In genomic region chr4:106522839-106523238, GRCh38 we compare ENCODE assay signal across 14 cellular contexts.
DNase-seq lines count a peak whose midpoint lies in the region; ATAC-seq, FAIRE-seq and TF ChIP-seq lines count a peak whose summit lies in the region.
"Had no signal": no experiment of that assay in that cellular context is flagged by ENCODE, and none has a peak within 500 bp of the region (broad histone marks: within the 10 kb centered on the region; RNA-seq: fewer than 3 reads in every experiment).

No MANE protein-coding gene starts in this region.

- H3K27me3 ChIP-seq in HepG2 (ENCODE audit: control insufficient read depth in 1 of 2, insufficient read depth in 2 of 2, low read length in 2 of 2) (no peaks in the 10 kb centered on the region), right lobe of liver (no peaks in the 10 kb centered on the region)
- H3K27me3 ChIP-seq: transverse colon had no signal

- TF ChIP-seq RAD21 in HepG2 (CRISPR knock-in tag; IDR thresholded peaks at IDR 0.05) = no peak

- no peaks in the 10 kb centered on the region for H3K9me3 Mint-ChIP-seq in endothelial cell (ENCODE audit: unreplicated experiment)
- H3K9me3 Mint-ChIP-seq in T-helper 2 cell treated with Interferon-gamma antibody and Interleukin-4, amounts not matched to agents 5 μg/mL and 100 μg/mL, for 36 hours = no peaks in the 10 kb centered on the region
- H3K9me3 Mint-ChIP-seq: activated T-cell treated with anti-CD3 and anti-CD28 coated beads, Interleukin-2, amount 50 U/mL, for 4 hours had no signal

- H2AFZ ChIP-seq in HepG2 (ENCODE audit: low read length) (no peak overlapping the region), OCI-LY7 (ENCODE audit: low read length) (no peak overlapping the region)

- no peaks in the 10 kb centered on the region for H3K79me2 ChIP-seq in HepG2 (ENCODE audit: insufficient read depth, low read length)
- no peaks in the 10 kb centered on the region for H3K79me2 ChIP-seq in OCI-LY7 (ENCODE audit: insufficient read depth, low read depth, low read length)

- no peak overlapping the region for H3K27ac ChIP-seq in HepG2 (ENCODE audit: extremely low read length, insufficient read depth, low read length)
- no peak overlapping the region for H3K27ac ChIP-seq in right lobe of liver
- H3K27ac ChIP-seq in OCI-LY7 (ENCODE audit: low read depth, low read length, poor library complexity, severe bottlenecking) = no peak overlapping the region
- H3K27ac ChIP-seq: transverse colon had no signal

- no peaks in the 10 kb centered on the region for H3K4me1 Mint-ChIP-seq in endothelial cell (ENCODE audit: unreplicated experiment)
- H3K4me1 Mint-ChIP-seq in T-helper 2 cell treated with Interferon-gamma antibody and Interleukin-4, amounts not matched to agents 5 μg/mL and 100 μg/mL, for 36 hours (ENCODE audit: low read depth) = no peaks in the 10 kb centered on the region
- H3K4me1 Mint-ChIP-seq: B cell had no signal

- no peaks in the 10 kb centered on the region for H3K9me2 ChIP-seq in OCI-LY7 (ENCODE audit: insufficient read depth, low read length)

- H3K27me3 Mint-ChIP-seq in endothelial cell (ENCODE audit: unreplicated experiment) = no peaks in the 10 kb centered on the region
- no peaks in the 10 kb centered on the region for H3K27me3 Mint-ChIP-seq in T-helper 2 cell treated with Interferon-gamma antibody and Interleukin-4, amounts not matched to agents 5 μg/mL and 100 μg/mL, for 36 hours (ENCODE audit: low read depth)
- H3K27me3 Mint-ChIP-seq: B cell had no signal

- H4K20me1 ChIP-seq in HepG2 (ENCODE audit: insufficient read depth, low read length) (no peaks in the 10 kb centered on the region), OCI-LY7 (ENCODE audit: insufficient read depth, low read length) (no peaks in the 10 kb centered on the region)

- POLR2A ChIA-PET in HepG2 (lab: Yijun Ruan, JAX) = no interaction called here
- POLR2A ChIA-PET in OCI-LY7 (lab: Charles Lee) = interaction anchor here (0.6 kb wide), 1 partner anchor 576 kb away, joined by 3 read pairs; no protein-coding TSS in a partner anchor
- POLR2A ChIA-PET in GM10248 (lab: Yijun Ruan, JAX) = no interaction called here

- H3K36me3 Mint-ChIP-seq in endothelial cell (ENCODE audit: low read depth, unreplicated experiment) = peaks cover 5% of the 10 kb centered on the region
- no peaks in the 10 kb centered on the region for H3K36me3 Mint-ChIP-seq in T-helper 2 cell treated with Interferon-gamma antibody and Interleukin-4, amounts not matched to agents 5 μg/mL and 100 μg/mL, for 36 hours (ENCODE audit: low read depth)

- H3K4me2 ChIP-seq in HepG2 (ENCODE audit: low read depth, low read length) = peak overlapping the region; percentile 47; the same call in 1 of the 2 replicates
- H3K4me2 ChIP-seq in OCI-LY7 (ENCODE audit: low read length) = no peak overlapping the region

- ATAC-seq in HepG2 = peak; percentile 86
- ATAC-seq in right lobe of liver = no peak
- no peak for ATAC-seq in omental fat pad (ENCODE audit: low FRiP score)
- ATAC-seq: activated T-cell treated with anti-CD3 and anti-CD28 coated beads, Interleukin-2, amount 50 U/mL, for 4 hours had no signal

- BruUV-seq in HepG2 (replicated peaks; lab: Mats Ljungman, UMichigan) = no TSS peak
- BruUV-seq in OCI-LY7 (replicated peaks; lab: Mats Ljungman, UMichigan) = no TSS peak

- in situ Hi-C loops in HepG2 (cut with HindIII; ENCODE audit: extremely low pct_ligation_motif_present, low pct_unique_long_range_greater_than_20kb) = no loop called here

- 5% methylated on average over 8 of the region's 8 CpGs for WGBS in HepG2 (ENCODE audit: low lambda C conversion rate)
- 68% methylated on average over 6 of the region's 8 CpGs for WGBS in right lobe of liver (ENCODE audit: insufficient coverage, low coverage, low lambda C conversion rate, missing lambda C conversion rate)

- peak; percentile 60 for FAIRE-seq in HepG2 (lab: Jason Lieb, UNC)

- H3K36me3 ChIP-seq in HepG2 (replicated peaks in 1 of 2; ENCODE audit: control insufficient read depth in 1 of 2, insufficient read depth in 2 of 2, low read length in 2 of 2) = no peaks in the 10 kb centered on the region
- no peaks in the 10 kb centered on the region for H3K36me3 ChIP-seq in right lobe of liver
- H3K36me3 ChIP-seq in OCI-LY7 (ENCODE audit: insufficient read depth, low read length) = no peaks in the 10 kb centered on the region
- H3K36me3 ChIP-seq: transverse colon had no signal

- CTCF ChIA-PET in HepG2 (lab: Yijun Ruan, JAX; ENCODE audit: low intra/inter-chr PET ratio, low total read pairs) (interaction anchor here (1.9 kb wide), 1 partner anchor 153 kb away, joined by 6 read pairs; the partner anchor contains the start of gene GIMD1), OCI-LY7 (lab: Charles Lee; ENCODE audit: unreplicated experiment) (no interaction called here), GM10248 (lab: Yijun Ruan, JAX) (interaction anchor here (1.8 kb wide), 1 partner anchor 19 kb away, joined by 7 read pairs; no protein-coding TSS in a partner anchor)

- DNase-seq in HepG2 (ENCODE audit: low spot score) (peak; percentile 37), right lobe of liver (no peak), OCI-LY7 (ENCODE audit: low spot score) (no peak), endothelial cell (ENCODE audit: low spot score) (peak; percentile 11), GM10248 (ENCODE audit: extremely low spot score) (no peak), omental fat pad (ENCODE audit: low spot score) (no peak)
- DNase-seq in T-helper 2 cell treated with Interferon-gamma antibody and Interleukin-4, amounts not matched to agents 5 μg/mL and 100 μg/mL, for 36 hours (ENCODE audit: low spot score) = no peak
- DNase-seq in stimulated activated CD8-positive, alpha-beta memory T cell treated with anti-CD3 and anti-CD28 coated beads, Interleukin-4, amount 100 ng/mL, for 48 hours = no peak
- DNase-seq: activated T-cell treated with anti-CD3 and anti-CD28 coated beads, Interleukin-2, amount 50 U/mL, for 4 hours; NCI-H446 treated with DMSO at 0.1 percent for 48 hours; stimulated activated CD4-positive, alpha-beta T cell treated with anti-CD3 and anti-CD28 coated beads, Interleukin-15, amount 100 ng/mL, for 24 hours; transverse colon had no signal

- H3K4me3 ChIP-seq in HepG2 (replicated peaks in 1 of 3; ENCODE audit: insufficient read depth in 1 of 3, low read depth in 2 of 3, low read length in 3 of 3) (peak overlapping the region in 1 of 3 experiments; percentile 33; a peak in 2 of 6 replicates), right lobe of liver (no peak overlapping the region), OCI-LY7 (ENCODE audit: low read depth, low read length, poor library complexity, severe bottlenecking) (no peak overlapping the region)
- H3K4me3 ChIP-seq: lung, transverse colon had no signal

- TF ChIP-seq CTCF in HepG2 (CRISPR knock-in tag; IDR thresholded peaks at IDR 0.05) (peak; percentile 49), right lobe of liver (IDR thresholded peaks at IDR 0.05) (no peak), OCI-LY7 (conservative IDR thresholded peaks at IDR 0.05; ENCODE audit: low read length) (0 out of 2 replicates have a peak, but pooled peaks have one; percentile 15), endothelial cell (IDR thresholded peaks at IDR 0.05; ENCODE audit: unreplicated experiment) (no peak), GM10248 (IDR thresholded peaks at IDR 0.05; ENCODE audit: control extremely low read depth, extremely low read depth, low read depth, missing control alignments) (no peak), omental fat pad (IDR thresholded peaks at IDR 0.05) (no peak)

- TF ChIP-seq EP300 in HepG2 (IDR thresholded peaks at IDR 0.05; ENCODE audit: low read depth in 2 of 2, low read length in 2 of 2) (no peak), HepG2 (CRISPR knock-in tag; IDR thresholded peaks at IDR 0.05; ENCODE audit: borderline replicate concordance) (no peak)

- no peak overlapping the region for H3K27ac Mint-ChIP-seq in endothelial cell (ENCODE audit: unreplicated experiment)
- H3K27ac Mint-ChIP-seq in T-helper 2 cell treated with Interferon-gamma antibody and Interleukin-4, amounts not matched to agents 5 μg/mL and 100 μg/mL, for 36 hours = no peak overlapping the region
- H3K27ac Mint-ChIP-seq: B cell had no signal

- TF ChIP-seq POLR2A in HepG2 (IDR thresholded peaks at IDR 0.05; ENCODE audit: insufficient read depth in 1 of 2, low read depth in 2 of 2, low read length in 2 of 2) = no peak
- no peak for TF ChIP-seq POLR2A in right lobe of liver (IDR thresholded peaks at IDR 0.05)

- H3K4me3 Mint-ChIP-seq in endothelial cell (ENCODE audit: unreplicated experiment) = no peak overlapping the region
- no peak overlapping the region for H3K4me3 Mint-ChIP-seq in T-helper 2 cell treated with Interferon-gamma antibody and Interleukin-4, amounts not matched to agents 5 μg/mL and 100 μg/mL, for 36 hours
- H3K4me3 Mint-ChIP-seq: activated T-cell treated with anti-CD3 and anti-CD28 coated beads, Interleukin-2, amount 50 U/mL, for 4 hours; B cell had no signal

- no peaks in the 10 kb centered on the region for H3K4me1 ChIP-seq in HepG2 (ENCODE audit: insufficient read depth, low read length)
- H3K4me1 ChIP-seq in right lobe of liver = no peaks in the 10 kb centered on the region
- no peaks in the 10 kb centered on the region for H3K4me1 ChIP-seq in OCI-LY7 (ENCODE audit: insufficient read depth, low read length, poor library complexity, severe bottlenecking)
- H3K4me1 ChIP-seq: transverse colon had no signal

- H3K9me3 ChIP-seq in HepG2 (ENCODE audit: low read length) (no peaks in the 10 kb centered on the region), right lobe of liver (no peaks in the 10 kb centered on the region), OCI-LY7 (ENCODE audit: low read length) (no peaks in the 10 kb centered on the region)
- H3K9me3 ChIP-seq: transverse colon had no signal

- intact Hi-C loops in HepG2 (cut with micrococcal nuclease; ENCODE audit: unreplicated experiment) (loop anchor here (5.0 kb wide), 1 partner anchor 256 kb away; no protein-coding TSS in a partner anchor), right lobe of liver (cut with DNase I) (no loop called here), OCI-LY7 (cut with micrococcal nuclease; ENCODE audit: unreplicated experiment) (no loop called here)

- no peak overlapping the region for H3K9ac ChIP-seq in HepG2 (ENCODE audit: insufficient read depth, low read depth, low read length)

TF ChIP-seq in HepG2, 621 proteins besides CTCF, POLR2A, EP300 and RAD21 (continues in another document):
- TF ChIP-seq STAG1 (CRISPR knock-in tag; IDR thresholded peaks at IDR 0.05) = peak; percentile 49
- TF ChIP-seq ZNF362 (CRISPR knock-in tag; IDR thresholded peaks at IDR 0.05; ENCODE audit: borderline replicate concordance) = peak; percentile 89
- TF ChIP-seq ZNF441 (CRISPR knock-in tag; IDR thresholded peaks at IDR 0.05; ENCODE audit: borderline replicate concordance) = peak; percentile 75

Comparison
In these comparisons a context has a peak if more than half of its experiments do, and no peak if none do; other contexts are left out.
1. DNase-seq: peak in HepG2 (single experiment) and endothelial cell (single experiment); none in right lobe of liver (0 of 3), OCI-LY7 (single experiment), T-helper 2 cell treated with Interferon-gamma antibody and Interleukin-4, amounts not matched to agents 5 μg/mL and 100 μg/mL, for 36 hours (single experiment), GM10248 (single experiment), stimulated activated CD8-positive, alpha-beta memory T cell treated with anti-CD3 and anti-CD28 coated beads, Interleukin-4, amount 100 ng/mL, for 48 hours (single experiment) and omental fat pad (single experiment).
2. CTCF ChIP-seq: peak in HepG2 (single experiment) and OCI-LY7 (single experiment); none in right lobe of liver (0 of 4), endothelial cell (single experiment), GM10248 (single experiment) and omental fat pad (0 of 3).